In genomic region chr7:76040126-76040525, GRCh38 we compare ENCODE assay signal across 18 cellular contexts. TPM values are rescaled to one million over a fixed set of nuclear protein-coding genes. Genes with fewer than 3 reads are reported as not detected.
DNase-seq lines count a peak whose midpoint lies in the region; ATAC-seq, FAIRE-seq and TF ChIP-seq lines count a peak whose summit lies in the region.
"Had no signal": no experiment of that assay in that cellular context is flagged by ENCODE, and none has a peak within 500 bp of the region (broad histone marks: within the 10 kb centered on the region; RNA-seq: fewer than 3 reads in every experiment).

No MANE protein-coding gene starts in this region.

- H3K27ac ChIP-seq in cardiac muscle cell (peak overlapping the region; percentile 92), right atrium auricular region (no peak overlapping the region)
- H3K27ac ChIP-seq: BLaER1, GM23248 had no signal

- peak overlapping the region; percentile 51 for H3K27ac Mint-ChIP-seq in central memory CD8-positive, alpha-beta T cell (ENCODE audit: low read depth)

- H3K36me3 ChIP-seq in cardiac muscle cell (no peaks in the 10 kb centered on the region), right atrium auricular region (no peaks in the 10 kb centered on the region)

- peaks cover 32% of the 10 kb centered on the region for H3K4me1 Mint-ChIP-seq in central memory CD8-positive, alpha-beta T cell

- H3K4me1 ChIP-seq in cardiac muscle cell (ENCODE audit: low read depth) (peaks cover 17% of the 10 kb centered on the region), right atrium auricular region (peaks cover 0 to 7% of the 10 kb centered on the region in 2 donors)
- H3K4me1 ChIP-seq: Caco-2 had no signal

- no peaks in the 10 kb centered on the region for H3K9me3 ChIP-seq in cardiac muscle cell (ENCODE audit: low read depth)
- no peaks in the 10 kb centered on the region for H3K9me3 ChIP-seq in right atrium auricular region
- H3K9me3 ChIP-seq: BLaER1, Caco-2 had no signal

- H3K36me3 Mint-ChIP-seq in central memory CD8-positive, alpha-beta T cell (ENCODE audit: insufficient read depth), result peaks cover 8% of the 10 kb centered on the region

- FAIRE-seq in GM19239 (lab: Jason Lieb, UNC), result no peak
- FAIRE-seq: GM12878, GM18507 had no signal

- H3K9me3 Mint-ChIP-seq in central memory CD8-positive, alpha-beta T cell, result no peaks in the 10 kb centered on the region
- H3K9me3 Mint-ChIP-seq: CD8-positive, alpha-beta memory T cell had no signal

- no peaks in the 10 kb centered on the region for H3K27me3 ChIP-seq in cardiac muscle cell
- H3K27me3 ChIP-seq in right atrium auricular region, result no peaks in the 10 kb centered on the region
- H3K27me3 ChIP-seq: BLaER1 had no signal

- DNase-seq in cardiac muscle cell (ENCODE audit: low read depth in 1 of 2, low spot score in 1 of 2) (peak in 1 of 2 donors; percentile 86), right atrium auricular region (ENCODE audit: low spot score) (no peak), left kidney (ENCODE audit: low read depth, low spot score) (peak; percentile 11), NCI-H2107 treated with DMSO at 0.1 percent for 48 hours (lab: John Stamatoyannopoulos, UW; ENCODE audit: unreplicated experiment) (no peak), GM19239 (ENCODE audit: insufficient read length, low spot score) (no peak), dedifferentiated amniotic fluid mesenchymal stem cell (ENCODE audit: extremely low spot score) (no peak)
- DNase-seq in central memory CD8-positive, alpha-beta T cell (ENCODE audit: low spot score in 2 of 2), result no peak
- DNase-seq: 8988T; AML-193; Caco-2; CD8-positive, alpha-beta memory T cell; DND-41; GF-D8; GM23248; H7 had no signal

- TF ChIP-seq CTCF in cardiac muscle cell (IDR thresholded peaks at IDR 0.05; ENCODE audit: low read depth, low read length) (no peak), right atrium auricular region (IDR thresholded peaks at IDR 0.05) (no peak)

- no peaks in the 10 kb centered on the region for H3K27me3 Mint-ChIP-seq in central memory CD8-positive, alpha-beta T cell
- H3K27me3 Mint-ChIP-seq: CD8-positive, alpha-beta memory T cell had no signal

- no peak for ATAC-seq in central memory CD8-positive, alpha-beta T cell (replicated peaks; ENCODE audit: extremely low read depth, poor library complexity, severe bottlenecking)
- ATAC-seq: GM12878 had no signal

- no peak overlapping the region for H3K4me3 ChIP-seq in cardiac muscle cell
- H3K4me3 ChIP-seq in right atrium auricular region, result no peak overlapping the region
- H3K4me3 ChIP-seq: BLaER1, GM12878, GM23248 had no signal

- H3K4me3 Mint-ChIP-seq in central memory CD8-positive, alpha-beta T cell, result no peak overlapping the region

RNA-seq across cellular contexts. Expression of gene STYXL1, which starts 7.7 kb away (rescaled TPM):
- total RNA-seq in cardiac muscle cell, result 46.7 and 66.3 TPM in 2 replicates
- polyA plus RNA-seq in cardiac muscle cell, result 87.8 and 92.0 TPM in 2 replicates
- total RNA-seq in right atrium auricular region, result 10 to 100 TPM; 17.6 to 40.1 TPM

RNA-seq across cellular contexts. Expression of gene MDH2, which starts 7.8 kb away (rescaled TPM):
- total RNA-seq in cardiac muscle cell (242 and 306 TPM in 2 replicates), right atrium auricular region (100 to 1,000 TPM; 186 to 272 TPM)
- 632 and 705 TPM in 2 replicates for polyA plus RNA-seq in cardiac muscle cell

RNA-seq across cellular contexts. Expression of gene TMEM120A, which starts 45.7 kb away (rescaled TPM):
- total RNA-seq in cardiac muscle cell (20.0 and 24.6 TPM in 2 replicates), right atrium auricular region (10 to 100 TPM; 35.3 to 50.0 TPM)
- polyA plus RNA-seq in cardiac muscle cell, result 56.9 and 69.9 TPM in 2 replicates
